ENCODE assay signal across 13 cellular contexts in genomic region chr17:83144421-83145357, GRCh38.
DNase-seq lines count a peak whose midpoint lies in the region; TF ChIP-seq lines count a peak whose summit lies in the region.
"Had no signal": no experiment of that assay in that cellular context is flagged by ENCODE, and none has a peak within 500 bp of the region (broad histone marks: within the 10 kb centered on the region; RNA-seq: fewer than 3 reads in every experiment).

No MANE protein-coding gene starts in this region.

- H3K4me3 ChIP-seq in astrocyte of the spinal cord (ENCODE audit: low read depth, low read length) (no peak overlapping the region), hepatocyte (no peak overlapping the region), tibial artery (no peak overlapping the region)
- H3K4me3 ChIP-seq: prostate gland had no signal

- CTCF ChIA-PET in activated CD4-positive, alpha-beta memory T cell treated with anti-CD3 and anti-CD28 coated beads for 36 hours (lab: Charles Lee): interaction anchor here (0.7 to 0.9 kb wide), 2 partner anchors 22 to 49 kb away, joined by 3 read pairs; no protein-coding TSS in a partner anchor
- CTCF ChIA-PET in activated CD4-positive, alpha-beta memory T cell treated with anti-CD3 and anti-CD28 coated beads, Interleukin-2, amount 10 ng/mL, durations not matched to agents 7 days and 5 days (lab: Charles Lee): no interaction called here

- no peaks in the 10 kb centered on the region for H3K36me3 Mint-ChIP-seq in activated CD4-positive, alpha-beta memory T cell treated with anti-CD3 and anti-CD28 coated beads for 36 hours
- peaks cover 3% of the 10 kb centered on the region for H3K36me3 Mint-ChIP-seq in activated CD4-positive, alpha-beta memory T cell treated with anti-CD3 and anti-CD28 coated beads, Interleukin-2, amount 10 ng/mL, durations not matched to agents 7 days and 5 days (ENCODE audit: low read depth)

- peaks cover 1% of the 10 kb centered on the region for H3K27me3 Mint-ChIP-seq in activated CD4-positive, alpha-beta memory T cell treated with anti-CD3 and anti-CD28 coated beads for 36 hours
- H3K27me3 Mint-ChIP-seq in activated CD4-positive, alpha-beta memory T cell treated with anti-CD3 and anti-CD28 coated beads, Interleukin-2, amount 10 ng/mL, durations not matched to agents 7 days and 5 days: peaks cover 29% of the 10 kb centered on the region

- DNase-seq in activated CD4-positive, alpha-beta memory T cell treated with anti-CD3 and anti-CD28 coated beads for 36 hours: peak; percentile 5
- DNase-seq in activated CD4-positive, alpha-beta memory T cell treated with anti-CD3 and anti-CD28 coated beads, Interleukin-2, amount 10 ng/mL, durations not matched to agents 7 days and 5 days: no peak
- DNase-seq in astrocyte of the spinal cord (ENCODE audit: low read depth, low spot score) (peak; percentile 50), hepatocyte (ENCODE audit: low spot score) (no peak), tibial artery (peak in 1 of 2 donors; percentile 79), HuH-7 (ENCODE audit: low spot score) (no peak), SW480 (ENCODE audit: low spot score) (no peak), DMS153 (lab: John Stamatoyannopoulos, UW) (no peak)
- DNase-seq: activated gamma-delta T cell treated with Interleukin-2 at 50 U/mL for 16 hours, NCI-H226, SIG-M5 had no signal

- POLR2A ChIA-PET in activated CD4-positive, alpha-beta memory T cell treated with anti-CD3 and anti-CD28 coated beads for 36 hours (lab: Charles Lee): no interaction called here
- POLR2A ChIA-PET in activated CD4-positive, alpha-beta memory T cell treated with anti-CD3 and anti-CD28 coated beads, Interleukin-2, amount 10 ng/mL, durations not matched to agents 7 days and 5 days (lab: Charles Lee): interaction anchor here (1.5 kb wide), 1 partner anchor 56 kb away, joined by 4 read pairs; no protein-coding TSS in a partner anchor

- intact Hi-C loops in activated CD4-positive, alpha-beta memory T cell treated with anti-CD3 and anti-CD28 coated beads for 36 hours (cut with micrococcal nuclease): no loop called here
- intact Hi-C loops in tibial artery (cut with DNase I; ENCODE audit: low total_unique reads): no loop called here

- H3K9me3 Mint-ChIP-seq in activated CD4-positive, alpha-beta memory T cell treated with anti-CD3 and anti-CD28 coated beads for 36 hours: peaks cover 10% of the 10 kb centered on the region
- H3K9me3 Mint-ChIP-seq in activated CD4-positive, alpha-beta memory T cell treated with anti-CD3 and anti-CD28 coated beads, Interleukin-2, amount 10 ng/mL, durations not matched to agents 7 days and 5 days: peaks cover 5% of the 10 kb centered on the region

- no peak overlapping the region for H2AFZ ChIP-seq in hepatocyte

- no peaks in the 10 kb centered on the region for H4K20me1 ChIP-seq in hepatocyte (ENCODE audit: insufficient read depth, poor library complexity, severe bottlenecking)

- H3K27ac ChIP-seq in hepatocyte (peak overlapping the region; percentile 55), tibial artery (peak overlapping the region; percentile 32 to 48)
- H3K27ac ChIP-seq: C4-2B, prostate gland had no signal

- no peak overlapping the region for H3K4me3 Mint-ChIP-seq in activated CD4-positive, alpha-beta memory T cell treated with anti-CD3 and anti-CD28 coated beads for 36 hours
- H3K4me3 Mint-ChIP-seq in activated CD4-positive, alpha-beta memory T cell treated with anti-CD3 and anti-CD28 coated beads, Interleukin-2, amount 10 ng/mL, durations not matched to agents 7 days and 5 days: no peak overlapping the region

- H3K36me3 ChIP-seq in hepatocyte (replicated peaks; ENCODE audit: insufficient read depth, low read depth): no peaks in the 10 kb centered on the region
- H3K36me3 ChIP-seq in tibial artery: no peaks in the 10 kb centered on the region
- H3K36me3 ChIP-seq: prostate gland had no signal

- in situ Hi-C loops in astrocyte of the spinal cord (cut with HindIII; ENCODE audit: low sequenced_read_pairs): no loop called here

- H3K79me2 ChIP-seq in hepatocyte: no peaks in the 10 kb centered on the region

- 69% methylated on average over 16 of the region's 16 CpGs for WGBS in hepatocyte (ENCODE audit: low lambda C conversion rate, missing lambda C conversion rate)

- H3K9me3 ChIP-seq in hepatocyte (ENCODE audit: low read depth) (peaks cover 8% of the 10 kb centered on the region), tibial artery (no peaks in the 10 kb centered on the region)
- H3K9me3 ChIP-seq: prostate gland had no signal

- no peaks in the 10 kb centered on the region for H3K4me1 Mint-ChIP-seq in activated CD4-positive, alpha-beta memory T cell treated with anti-CD3 and anti-CD28 coated beads for 36 hours (ENCODE audit: low read depth)
- H3K4me1 Mint-ChIP-seq in activated CD4-positive, alpha-beta memory T cell treated with anti-CD3 and anti-CD28 coated beads, Interleukin-2, amount 10 ng/mL, durations not matched to agents 7 days and 5 days: peaks cover 26% of the 10 kb centered on the region

- peak overlapping the region; percentile 53 for H3K4me2 ChIP-seq in hepatocyte

- H3K27me3 ChIP-seq in hepatocyte (no peaks in the 10 kb centered on the region), tibial artery (no peaks in the 10 kb centered on the region)

- H3K4me1 ChIP-seq in hepatocyte (ENCODE audit: insufficient read depth) (peaks cover 13% of the 10 kb centered on the region), tibial artery (peaks cover 0 to 17% (median 13%) of the 10 kb centered on the region in 4 donors)
- H3K4me1 ChIP-seq: prostate gland had no signal

- no peak overlapping the region for H3K27ac Mint-ChIP-seq in activated CD4-positive, alpha-beta memory T cell treated with anti-CD3 and anti-CD28 coated beads for 36 hours
- no peak overlapping the region for H3K27ac Mint-ChIP-seq in activated CD4-positive, alpha-beta memory T cell treated with anti-CD3 and anti-CD28 coated beads, Interleukin-2, amount 10 ng/mL, durations not matched to agents 7 days and 5 days

- no peaks in the 10 kb centered on the region for H3K9me2 ChIP-seq in hepatocyte (replicated peaks; ENCODE audit: insufficient read depth)

- no peak for TF ChIP-seq CTCF in astrocyte of the spinal cord (IDR thresholded peaks at IDR 0.05; ENCODE audit: low read depth, low read length)
- no peak for TF ChIP-seq CTCF in hepatocyte (IDR thresholded peaks at IDR 0.05; ENCODE audit: poor library complexity)
- no peak for TF ChIP-seq CTCF in tibial artery (IDR thresholded peaks at IDR 0.05)

Comparison
In these comparisons a context has a peak if more than half of its experiments do, and no peak if none do; other contexts are left out.
1. DNase-seq: peak in activated CD4-positive, alpha-beta memory T cell treated with anti-CD3 and anti-CD28 coated beads for 36 hours (single experiment) and astrocyte of the spinal cord (single experiment); none in activated CD4-positive, alpha-beta memory T cell treated with anti-CD3 and anti-CD28 coated beads, Interleukin-2, amount 10 ng/mL, durations not matched to agents 7 days and 5 days (single experiment), hepatocyte (single experiment), HuH-7 (single experiment), SW480 (single experiment) and DMS153 (single experiment).